In genomic region chr17:50209472-50210248, GRCh38 we compare ENCODE assay signal across 9 cellular contexts. TPM values are rescaled to one million over a fixed set of nuclear protein-coding genes. Genes with fewer than 3 reads are reported as not detected.
DNase-seq lines count a peak whose midpoint lies in the region; ATAC-seq, FAIRE-seq and TF ChIP-seq lines count a peak whose summit lies in the region.
"Had no signal": no experiment of that assay in that cellular context is flagged by ENCODE, and none has a peak within 500 bp of the region (broad histone marks: within the 10 kb centered on the region; RNA-seq: fewer than 3 reads in every experiment).

No MANE protein-coding gene starts in this region.

- intact Hi-C loops in left ventricle myocardium inferior (cut with micrococcal nuclease) = no loop called here
- intact Hi-C loops in sciatic nerve (cut with DNase I) = no loop called here
- intact Hi-C loops in CD14-positive monocyte (cut with micrococcal nuclease) = no loop called here

- H3K4me1 ChIP-seq in left ventricle myocardium inferior = peaks cover 67% of the 10 kb centered on the region

- H3K36me3 ChIP-seq in left ventricle myocardium inferior = no peaks in the 10 kb centered on the region

- no peaks in the 10 kb centered on the region for H3K9me3 Mint-ChIP-seq in CD14-positive monocyte

- H3K4me3 ChIP-seq in left ventricle myocardium inferior = no peak overlapping the region

- no peaks in the 10 kb centered on the region for H3K9me3 ChIP-seq in left ventricle myocardium inferior (replicated peaks)

- H3K36me3 Mint-ChIP-seq in CD14-positive monocyte = no peaks in the 10 kb centered on the region

- peak overlapping the region; percentile 84 for H3K27ac ChIP-seq in left ventricle myocardium inferior (replicated peaks)

- ATAC-seq in sciatic nerve (peak; percentile 94), HG03280 (IDR thresholded peaks at IDR 0.05; ENCODE audit: unreplicated experiment) (no peak)

- H3K4me3 Mint-ChIP-seq in CD14-positive monocyte = no peak overlapping the region

- H3K4me1 Mint-ChIP-seq in CD14-positive monocyte = peaks cover 9% of the 10 kb centered on the region

- H3K27ac Mint-ChIP-seq in CD14-positive monocyte = no peak overlapping the region

- TF ChIP-seq CTCF in left ventricle myocardium inferior (IDR thresholded peaks at IDR 0.05; ENCODE audit: borderline replicate concordance) (no peak), CD14-positive monocyte (IDR thresholded peaks at IDR 0.05) (no peak)

- peaks cover 65% of the 10 kb centered on the region for H3K27me3 ChIP-seq in left ventricle myocardium inferior (ENCODE audit: low read depth)

- H3K27me3 Mint-ChIP-seq in CD14-positive monocyte (ENCODE audit: low read depth in 3 of 3) = peaks cover 24 to 49% (median 35%) of the 10 kb centered on the region in 3 donors

- peak; percentile 41 for FAIRE-seq in TTC549 (lab: Jason Lieb, UNC)
- FAIRE-seq: islet of Langerhans had no signal

- DNase-seq in ELR (ENCODE audit: low read depth) (peak; percentile 95), left ventricle myocardium inferior (peak; percentile 90), sciatic nerve (ENCODE audit: low spot score) (peak; percentile 93), CD14-positive monocyte (ENCODE audit: low spot score) (no peak), NCI-H1930 (lab: John Stamatoyannopoulos, UW) (no peak), DMS153 treated with DMSO at 0.1 percent for 48 hours (lab: John Stamatoyannopoulos, UW; ENCODE audit: unreplicated experiment) (no peak)

RNA-seq across cellular contexts. Expression of gene COL1A1, which starts 8.2 kb away (rescaled TPM):
- 45.8 TPM for total RNA-seq in left ventricle myocardium inferior
- total RNA-seq in sciatic nerve = 262 TPM
- not detected for polyA plus RNA-seq in CD14-positive monocyte

RNA-seq across cellular contexts. Expression of gene SGCA, which starts 43.9 kb away (rescaled TPM):
- total RNA-seq in left ventricle myocardium inferior (137 TPM), sciatic nerve (3.5 TPM)
- polyA plus RNA-seq in CD14-positive monocyte = under 1 TPM; 0.53 to 0.89 TPM

RNA-seq across cellular contexts. Expression of gene PPP1R9B, which starts 59.2 kb away (rescaled TPM):
- total RNA-seq in left ventricle myocardium inferior (33.0 TPM), sciatic nerve (58.8 TPM)
- polyA plus RNA-seq in CD14-positive monocyte = 1 to 10 TPM in 1 of 2 donors, under 1 TPM in 1; 0.61 to 1.3 TPM

Comparison
In these comparisons a context has a peak if more than half of its experiments do, and no peak if none do; other contexts are left out.
1. DNase-seq: peak in ELR (single experiment), left ventricle myocardium inferior (single experiment) and sciatic nerve (single experiment); none in CD14-positive monocyte (single experiment), NCI-H1930 (0 of 2) and DMS153 treated with DMSO at 0.1 percent for 48 hours (single experiment).
2. RNA of gene SGCA, which starts 43.9 kb away (total RNA-seq): 137 TPM in left ventricle myocardium inferior (single experiment); 3.5 TPM in sciatic nerve (single experiment); every median in the first group is over 10 times any median in the second.